ENCODE assay signal across 33 cellular contexts in the genomic region with DNA sequence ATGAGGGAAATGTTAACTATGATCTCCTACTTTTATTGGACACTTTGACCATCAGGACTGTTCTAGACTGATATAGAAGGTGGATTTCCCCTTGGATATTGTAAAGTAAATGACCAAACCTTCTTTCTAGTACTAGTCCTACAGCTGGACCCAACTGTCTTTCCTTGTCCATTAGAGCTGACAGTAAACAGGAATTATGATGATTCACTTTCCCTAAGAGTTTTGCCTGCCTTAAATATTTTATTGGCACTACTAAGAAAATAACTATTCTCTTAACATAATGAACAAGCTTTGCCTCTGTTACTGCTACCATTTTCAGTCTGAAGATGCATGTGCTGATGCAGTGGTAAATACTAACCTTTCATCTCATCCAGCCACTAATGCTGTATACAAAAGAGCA.
"Had no signal": no experiment of that assay in that cellular context is flagged by ENCODE, and none has a peak within 500 bp of the region (broad histone marks: within the 10 kb centered on the region; RNA-seq: fewer than 3 reads in every experiment).

No MANE protein-coding gene starts in this region.

- H3K9me3 Mint-ChIP-seq: activated CD8-positive, alpha-beta T cell treated with anti-CD3 and anti-CD28 coated beads for 36 hours; activated T-cell treated with anti-CD3 and anti-CD28 coated beads, Interleukin-2, amount 50 U/mL, for 4 hours; dendritic cell treated with granulocyte-macrophage colony-stimulating factor and Interleukin-4, amounts not matched to agents 40 ng/mL and 50 ng/mL, for 4 days; endodermal cell had no signal

- H3K4me1 ChIP-seq: esophagus muscularis mucosa, foreskin keratinocyte, gastrocnemius medialis, heart left ventricle had no signal

- H3K4me3 Mint-ChIP-seq: activated B cell treated with CpG ODN at 0.5 μM for 24 hours; activated CD8-positive, alpha-beta T cell treated with anti-CD3 and anti-CD28 coated beads for 36 hours; activated naive CD8-positive, alpha-beta T cell; activated T-cell treated with anti-CD3 and anti-CD28 coated beads, Interleukin-2, amount 50 U/mL, for 4 hours; activated T-helper 17 cell treated with anti-CD3 and anti-CD28 coated beads, Interleukin-2, amount 50 U/mL, for 72 hours; central memory CD8-positive, alpha-beta T cell; dendritic cell treated with granulocyte-macrophage colony-stimulating factor and Interleukin-4, amounts not matched to agents 40 ng/mL and 50 ng/mL, for 4 days; endodermal cell; T-helper 17 cell; T-helper 2 cell treated with Interferon-gamma antibody and Interleukin-4, amounts not matched to agents 5 μg/mL and 100 μg/mL, for 36 hours had no signal

- H3K9me3 ChIP-seq: esophagus muscularis mucosa, gastrocnemius medialis, heart left ventricle had no signal

- H3K27ac ChIP-seq: brain microvascular endothelial cell, coronary artery, dorsolateral prefrontal cortex, esophagus muscularis mucosa, foreskin keratinocyte, gastrocnemius medialis, heart left ventricle, WERI-Rb-1 had no signal

- DNase-seq: activated B cell treated with CpG ODN at 0.5 μM for 24 hours; activated CD4-positive, alpha-beta T cell treated with anti-CD3 and anti-CD28 coated beads for 48 hours; activated CD4-positive, alpha-beta T cell treated with anti-CD3 and anti-CD28 coated beads, Interleukin-2, amount 50 U/mL, for 1 hour; activated CD4-positive, alpha-beta T cell treated with anti-CD3 and anti-CD28 coated beads, Interleukin-2, amount 50 U/mL, for 48 hours; activated CD8-positive, alpha-beta memory T cell treated with anti-CD3 and anti-CD28 coated beads for 24 hours; activated CD8-positive, alpha-beta T cell treated with anti-CD3 and anti-CD28 coated beads for 36 hours; activated effector memory CD4-positive, alpha-beta T cell treated with Interleukin-2 at 50 U/mL for 16 hours; activated gamma-delta T cell treated with Interleukin-2 at 50 U/mL for 16 hours; activated naive CD4-positive, alpha-beta T cell treated with anti-CD3 and anti-CD28 coated beads, Interleukin-2, amount 50 U/mL, for 16 hours; activated naive CD4-positive, alpha-beta T cell treated with Interleukin-2 at 50 U/mL for 16 hours; activated T-cell treated with anti-CD3 and anti-CD28 coated beads, Interleukin-2, amount 50 U/mL, for 4 hours; amniotic stem cell; anterior cingulate cortex; brain microvascular endothelial cell; dorsolateral prefrontal cortex; effector memory CD4-positive, alpha-beta T cell; endodermal cell; erythroblast; foreskin keratinocyte; gastrocnemius medialis; glutamatergic neuron; heart left ventricle; T-helper 17 cell; T1000; WERI-Rb-1 had no signal

- H3K27me3 ChIP-seq: brain microvascular endothelial cell, dorsolateral prefrontal cortex, esophagus muscularis mucosa, foreskin keratinocyte, gastrocnemius medialis, heart left ventricle had no signal

- H3K27me3 Mint-ChIP-seq: activated B cell treated with CpG ODN at 0.5 μM for 24 hours; activated CD8-positive, alpha-beta T cell treated with anti-CD3 and anti-CD28 coated beads for 36 hours; activated naive CD8-positive, alpha-beta T cell; activated T-helper 17 cell treated with anti-CD3 and anti-CD28 coated beads, Interleukin-2, amount 50 U/mL, for 72 hours; central memory CD8-positive, alpha-beta T cell; dendritic cell treated with granulocyte-macrophage colony-stimulating factor and Interleukin-4, amounts not matched to agents 40 ng/mL and 50 ng/mL, for 4 days; T-helper 17 cell had no signal

- H3K27ac Mint-ChIP-seq: activated B cell treated with CpG ODN at 0.5 μM for 24 hours; activated CD8-positive, alpha-beta T cell treated with anti-CD3 and anti-CD28 coated beads for 36 hours; activated naive CD8-positive, alpha-beta T cell; activated T-helper 17 cell treated with anti-CD3 and anti-CD28 coated beads, Interleukin-2, amount 50 U/mL, for 72 hours; dendritic cell treated with granulocyte-macrophage colony-stimulating factor and Interleukin-4, amounts not matched to agents 40 ng/mL and 50 ng/mL, for 4 days; endodermal cell; T-helper 17 cell; T-helper 2 cell treated with Interferon-gamma antibody and Interleukin-4, amounts not matched to agents 5 μg/mL and 100 μg/mL, for 36 hours had no signal

- H3K4me1 Mint-ChIP-seq: activated B cell treated with CpG ODN at 0.5 μM for 24 hours; activated T-helper 17 cell treated with anti-CD3 and anti-CD28 coated beads, Interleukin-2, amount 50 U/mL, for 72 hours; central memory CD8-positive, alpha-beta T cell; endodermal cell; T-helper 17 cell had no signal

- H3K4me3 ChIP-seq: coronary artery, dorsolateral prefrontal cortex, esophagus muscularis mucosa, gastrocnemius medialis, heart left ventricle had no signal

- H3K36me3 Mint-ChIP-seq: activated naive CD8-positive, alpha-beta T cell had no signal

- ATAC-seq: activated CD4-positive, CD25-positive, alpha-beta regulatory T cell treated with anti-CD3 and anti-CD28 coated beads, Interleukin-2, amount 50 U/mL, for 24 hours; activated CD8-positive, alpha-beta T cell treated with anti-CD3 and anti-CD28 coated beads for 36 hours; activated T-cell treated with anti-CD3 and anti-CD28 coated beads, Interleukin-2, amount 50 U/mL, for 4 hours; activated T-helper 17 cell treated with anti-CD3 and anti-CD28 coated beads, Interleukin-2, amount 50 U/mL, for 72 hours; foreskin keratinocyte; gastrocnemius medialis; heart left ventricle; T-helper 17 cell had no signal

- H3K36me3 ChIP-seq: brain microvascular endothelial cell, esophagus muscularis mucosa, gastrocnemius medialis, heart left ventricle, WERI-Rb-1 had no signal
